In the genomic region with DNA sequence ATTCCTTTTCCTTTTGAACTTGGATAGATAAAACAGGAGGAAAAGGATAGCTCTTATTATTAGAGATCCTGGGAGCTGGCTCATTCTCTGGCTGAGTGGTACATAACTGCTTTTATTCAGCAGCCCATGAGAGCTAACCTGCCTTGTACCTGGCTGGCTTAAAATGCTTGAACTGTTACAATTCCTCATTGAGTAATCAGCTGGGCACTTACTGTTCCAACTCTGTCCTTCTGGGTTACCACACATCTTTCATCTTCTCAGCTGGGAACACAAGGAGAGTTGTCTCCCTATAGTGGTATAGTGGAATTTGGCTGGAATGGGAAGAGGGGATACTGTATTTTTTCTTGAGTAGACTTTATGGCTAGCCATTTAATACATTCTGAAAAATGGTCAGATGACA, we compare ENCODE assay signal across 1 cellular context.
TF ChIP-seq lines count a peak whose summit lies in the region.

No MANE protein-coding gene starts in this region.

TF ChIP-seq in HEK293, 187 proteins besides CTCF, POLR2A, EP300 and RAD21:
- TF ChIP-seq ZNF670 (tag by site-specific recombination; IDR thresholded peaks at IDR 0.05; ENCODE audit: low read depth) (no peak), ZNF473 (tag by site-specific recombination; IDR thresholded peaks at IDR 0.05) (no peak), RBAK (tag by site-specific recombination; IDR thresholded peaks at IDR 0.05) (no peak), ZNF157 (tag by site-specific recombination; IDR thresholded peaks at IDR 0.05) (no peak), ZBTB21 (tag by site-specific recombination; IDR thresholded peaks at IDR 0.05) (no peak), KLF9 (tag by site-specific recombination; IDR thresholded peaks at IDR 0.05; ENCODE audit: low read depth) (no peak), ZNF416 (tag by site-specific recombination; IDR thresholded peaks at IDR 0.05) (no peak), ZNF548 (tag by site-specific recombination; IDR thresholded peaks at IDR 0.05) (no peak), ZNF112 (tag by site-specific recombination; IDR thresholded peaks at IDR 0.05) (no peak), ZNF391 (tag by site-specific recombination; IDR thresholded peaks at IDR 0.05; ENCODE audit: borderline replicate concordance, low read depth) (no peak)
- TF ChIP-seq, protein P1, sequence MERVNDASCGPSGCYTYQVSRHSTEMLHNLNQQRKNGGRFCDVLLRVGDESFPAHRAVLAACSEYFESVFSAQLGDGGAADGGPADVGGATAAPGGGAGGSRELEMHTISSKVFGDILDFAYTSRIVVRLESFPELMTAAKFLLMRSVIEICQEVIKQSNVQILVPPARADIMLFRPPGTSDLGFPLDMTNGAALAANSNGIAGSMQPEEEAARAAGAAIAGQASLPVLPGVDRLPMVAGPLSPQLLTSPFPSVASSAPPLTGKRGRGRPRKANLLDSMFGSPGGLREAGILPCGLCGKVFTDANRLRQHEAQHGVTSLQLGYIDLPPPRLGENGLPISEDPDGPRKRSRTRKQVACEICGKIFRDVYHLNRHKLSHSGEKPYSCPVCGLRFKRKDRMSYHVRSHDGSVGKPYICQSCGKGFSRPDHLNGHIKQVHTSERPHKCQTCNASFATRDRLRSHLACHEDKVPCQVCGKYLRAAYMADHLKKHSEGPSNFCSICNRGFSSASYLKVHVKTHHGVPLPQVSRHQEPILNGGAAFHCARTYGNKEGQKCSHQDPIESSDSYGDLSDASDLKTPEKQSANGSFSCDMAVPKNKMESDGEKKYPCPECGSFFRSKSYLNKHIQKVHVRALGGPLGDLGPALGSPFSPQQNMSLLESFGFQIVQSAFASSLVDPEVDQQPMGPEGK (tag by site-specific recombination; IDR thresholded peaks at IDR 0.05), result no peak
